ENCODE assay signal across 8 cellular contexts in the genomic region with DNA sequence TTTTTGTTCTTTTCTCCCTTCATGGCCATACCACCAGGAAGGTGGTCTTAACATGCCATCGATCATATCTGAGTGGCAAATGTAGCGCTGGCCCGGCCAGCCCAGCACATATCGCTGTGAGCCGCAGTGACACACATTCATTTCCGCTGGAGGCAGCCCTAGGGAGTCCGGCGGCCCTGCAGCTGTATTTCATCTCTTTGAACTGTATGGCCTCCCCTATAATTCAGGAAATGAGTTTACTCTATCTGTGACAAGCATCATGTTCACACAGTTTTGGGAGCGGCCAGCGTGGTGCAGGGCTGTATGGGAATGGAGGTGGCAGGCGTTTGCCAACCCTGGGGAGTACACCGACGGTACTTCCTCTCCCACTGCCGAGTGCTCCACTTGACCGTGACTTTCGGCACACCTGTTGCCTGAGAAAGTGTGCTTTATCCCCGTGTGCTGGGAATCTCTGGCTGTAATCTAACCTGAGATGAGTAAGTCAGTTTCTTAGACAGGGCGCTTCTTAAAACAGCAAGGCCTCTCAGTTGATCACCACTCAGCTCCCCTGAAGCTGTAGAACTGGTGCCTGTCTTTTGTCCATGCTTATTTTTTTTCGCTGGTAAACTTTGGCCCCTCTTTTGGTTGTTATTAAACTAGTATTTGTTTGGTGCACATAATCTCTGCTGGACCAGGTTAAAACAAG.
DNase-seq lines count a peak whose midpoint lies in the region; ATAC-seq and TF ChIP-seq lines count a peak whose summit lies in the region.

No MANE protein-coding gene starts in this region.

- peak; percentile 90 for ATAC-seq in GM18907 (IDR thresholded peaks at IDR 0.05; ENCODE audit: unreplicated experiment)
- ATAC-seq in HG03064 (IDR thresholded peaks at IDR 0.05; ENCODE audit: low read depth, unreplicated experiment), result peak; percentile 77
- ATAC-seq in naive thymus-derived CD8-positive, alpha-beta T cell, result peak; percentile 87 to 90

- CTCF ChIA-PET in RWPE1 (lab: Yijun Ruan, JAX), result no interaction called here

- H3K9me3 Mint-ChIP-seq in naive thymus-derived CD8-positive, alpha-beta T cell, result no peaks in the 10 kb centered on the region

- no peaks in the 10 kb centered on the region for H3K27me3 Mint-ChIP-seq in naive thymus-derived CD8-positive, alpha-beta T cell

- POLR2A ChIA-PET in RWPE1 (lab: Yijun Ruan, JAX; ENCODE audit: low non-redundant PET), result no interaction called here
- POLR2A ChIA-PET in naive thymus-derived CD8-positive, alpha-beta T cell (lab: Charles Lee), result interaction anchor here (0.6 to 1.1 kb wide), 2 partner anchors 10 to 371 kb away, joined by 3 to 4 read pairs; no protein-coding TSS in a partner anchor

- H3K4me1 Mint-ChIP-seq in naive thymus-derived CD8-positive, alpha-beta T cell, result peaks cover 11 to 37% (median 19%) of the 10 kb centered on the region in 4 donors

- H3K27ac Mint-ChIP-seq in naive thymus-derived CD8-positive, alpha-beta T cell, result peak overlapping the region in 9 of 10 donors; percentile 53 to 86 (median 81)

- H3K27ac ChIP-seq in RWPE1, result peak overlapping the region; percentile 79

- H3K4me3 Mint-ChIP-seq in naive thymus-derived CD8-positive, alpha-beta T cell, result peak overlapping the region; percentile 51 to 78 (median 74)

- DNase-seq in RWPE1 (ENCODE audit: low spot score) (no peak), SIG-M5 treated with dmso at 0.1 percent for 504 hours (lab: John Stamatoyannopoulos, UW; ENCODE audit: unreplicated experiment) (no peak), NCI-H446 treated with DMSO at 0.1 percent for 48 hours (lab: John Stamatoyannopoulos, UW) (no peak), D341Med (ENCODE audit: low spot score) (no peak)
- DNase-seq in activated gamma-delta T cell treated with anti-CD3 and anti-CD28 coated beads, Interleukin-2, amount 50 U/mL, for 16 hours (ENCODE audit: low read depth), result peak; percentile 28
- DNase-seq in naive thymus-derived CD8-positive, alpha-beta T cell, result peak in 8 of 10 donors; percentile 10 to 42 (median 25)

- H3K36me3 Mint-ChIP-seq in naive thymus-derived CD8-positive, alpha-beta T cell, result no peaks in the 10 kb centered on the region

- TF ChIP-seq CTCF in RWPE1 (conservative IDR thresholded peaks at IDR 0.05; ENCODE audit: low read depth), result no peak

Comparison
In these comparisons a context has a peak if more than half of its experiments do, and no peak if none do; other contexts are left out.
1. DNase-seq: peak in activated gamma-delta T cell treated with anti-CD3 and anti-CD28 coated beads, Interleukin-2, amount 50 U/mL, for 16 hours (single experiment) and naive thymus-derived CD8-positive, alpha-beta T cell (8 of 10); none in RWPE1 (single experiment), SIG-M5 treated with dmso at 0.1 percent for 504 hours (single experiment), NCI-H446 treated with DMSO at 0.1 percent for 48 hours (single experiment) and D341Med (single experiment).
2. Peak in every context shown above with its lines, with median percentiles within 50 percentile points of each other: ATAC-seq.